17 cellular contexts compared by ENCODE assay signal in the genomic region with DNA sequence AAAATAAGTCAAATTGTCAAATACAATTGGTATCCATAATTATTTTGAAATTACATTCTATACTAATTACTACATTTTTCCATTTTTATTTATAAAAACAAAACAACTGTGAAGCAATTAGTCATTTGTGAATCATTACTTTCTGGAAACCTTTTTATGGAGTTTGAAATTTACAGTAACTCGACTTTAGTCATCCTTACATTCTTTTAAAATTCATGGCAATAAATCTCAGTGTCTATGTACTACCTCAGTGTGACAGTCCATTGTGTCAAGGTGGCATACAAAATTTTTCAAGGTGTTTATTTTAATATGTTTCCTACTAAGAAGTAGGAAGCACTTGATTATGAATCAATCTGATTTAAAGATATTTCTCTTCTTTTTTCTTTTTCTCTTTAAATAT.
"Had no signal": no experiment of that assay in that cellular context is flagged by ENCODE, and none has a peak within 500 bp of the region (broad histone marks: within the 10 kb centered on the region; RNA-seq: fewer than 3 reads in every experiment).

No MANE protein-coding gene starts in this region.

- ATAC-seq: activated CD8-positive, alpha-beta T cell treated with anti-CD3 and anti-CD28 coated beads for 36 hours; left cardiac atrium; naive thymus-derived CD4-positive, alpha-beta T cell; stimulated activated effector memory CD8-positive, alpha-beta T cell treated with anti-CD3 and anti-CD28 coated beads, Interleukin-12 subunit alpha, Interleukin-12 subunit beta, amount 100 ng/mL, for 72 hours had no signal

- H3K9me3 ChIP-seq: right atrium auricular region, thyroid gland had no signal

- H3K4me3 Mint-ChIP-seq: activated CD8-positive, alpha-beta T cell treated with anti-CD3 and anti-CD28 coated beads for 36 hours; central memory CD8-positive, alpha-beta T cell; naive thymus-derived CD4-positive, alpha-beta T cell; stimulated activated effector memory CD8-positive, alpha-beta T cell treated with anti-CD3 and anti-CD28 coated beads, Interleukin-12 subunit alpha, Interleukin-12 subunit beta, amount 100 ng/mL, for 72 hours had no signal

- H3K27ac ChIP-seq: right atrium auricular region, thyroid gland, WERI-Rb-1 had no signal

- DNase-seq: activated CD4-positive, alpha-beta T cell treated with anti-CD3 and anti-CD28 coated beads for 4 hours; activated CD8-positive, alpha-beta memory T cell treated with anti-CD3 and anti-CD28 coated beads, Interleukin-2, amount 50 U/mL, for 48 hours; activated CD8-positive, alpha-beta T cell treated with anti-CD3 and anti-CD28 coated beads for 36 hours; activated naive CD4-positive, alpha-beta T cell; cortex of kidney; effector CD8-positive, alpha-beta T cell; erythroblast; hypothalamus; left cardiac atrium; naive thymus-derived CD4-positive, alpha-beta T cell; T-helper 1 cell; thyroid gland had no signal

- H3K36me3 ChIP-seq: right atrium auricular region, thyroid gland, WERI-Rb-1 had no signal

- H3K4me3 ChIP-seq: lung, right atrium auricular region, thyroid gland had no signal

- H3K27me3 ChIP-seq: right atrium auricular region, thyroid gland had no signal

- H3K27ac Mint-ChIP-seq: activated CD8-positive, alpha-beta T cell treated with anti-CD3 and anti-CD28 coated beads for 36 hours; naive thymus-derived CD4-positive, alpha-beta T cell; stimulated activated effector memory CD8-positive, alpha-beta T cell treated with anti-CD3 and anti-CD28 coated beads, Interleukin-12 subunit alpha, Interleukin-12 subunit beta, amount 100 ng/mL, for 72 hours had no signal

- H3K4me1 ChIP-seq: right atrium auricular region, thyroid gland had no signal

- H3K4me1 Mint-ChIP-seq: central memory CD8-positive, alpha-beta T cell; naive thymus-derived CD4-positive, alpha-beta T cell; stimulated activated effector memory CD8-positive, alpha-beta T cell treated with anti-CD3 and anti-CD28 coated beads, Interleukin-12 subunit alpha, Interleukin-12 subunit beta, amount 100 ng/mL, for 72 hours had no signal

- H3K27me3 Mint-ChIP-seq: activated CD8-positive, alpha-beta T cell treated with anti-CD3 and anti-CD28 coated beads for 36 hours; central memory CD8-positive, alpha-beta T cell; naive thymus-derived CD4-positive, alpha-beta T cell had no signal

- H3K36me3 Mint-ChIP-seq: naive thymus-derived CD4-positive, alpha-beta T cell; stimulated activated effector memory CD8-positive, alpha-beta T cell treated with anti-CD3 and anti-CD28 coated beads, Interleukin-12 subunit alpha, Interleukin-12 subunit beta, amount 100 ng/mL, for 72 hours had no signal
